1 cellular context compared by ENCODE assay signal in the genomic region with DNA sequence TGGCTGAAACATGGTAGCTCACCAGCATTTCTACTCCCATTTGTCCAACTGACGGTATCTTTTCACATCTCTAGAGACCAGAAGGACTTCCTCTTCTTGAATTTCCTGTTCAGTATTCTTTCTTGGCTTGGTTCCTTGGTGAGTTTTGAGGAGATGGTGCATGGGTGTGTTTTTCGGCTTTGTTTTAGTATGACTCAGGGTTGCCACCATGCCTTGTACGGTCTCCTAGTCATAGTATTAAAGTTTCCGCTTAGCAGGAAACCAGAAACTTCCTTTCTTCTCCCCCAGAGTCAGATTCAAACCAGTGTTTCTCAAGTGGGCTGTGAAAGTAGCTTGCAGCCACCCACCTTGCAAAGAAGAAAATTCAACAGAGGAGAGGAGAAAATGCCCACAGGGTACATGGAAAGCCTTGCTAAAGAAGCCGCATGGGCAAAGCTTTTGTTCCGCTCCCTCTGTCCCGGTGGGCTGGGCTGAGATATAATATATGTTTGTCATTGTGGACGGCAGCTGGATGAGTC.
TF ChIP-seq lines count a peak whose summit lies in the region.

No MANE protein-coding gene starts in this region.

TF ChIP-seq in IMR-90, 13 proteins besides CTCF, POLR2A, EP300 and RAD21:
- TF ChIP-seq, protein P1, sequence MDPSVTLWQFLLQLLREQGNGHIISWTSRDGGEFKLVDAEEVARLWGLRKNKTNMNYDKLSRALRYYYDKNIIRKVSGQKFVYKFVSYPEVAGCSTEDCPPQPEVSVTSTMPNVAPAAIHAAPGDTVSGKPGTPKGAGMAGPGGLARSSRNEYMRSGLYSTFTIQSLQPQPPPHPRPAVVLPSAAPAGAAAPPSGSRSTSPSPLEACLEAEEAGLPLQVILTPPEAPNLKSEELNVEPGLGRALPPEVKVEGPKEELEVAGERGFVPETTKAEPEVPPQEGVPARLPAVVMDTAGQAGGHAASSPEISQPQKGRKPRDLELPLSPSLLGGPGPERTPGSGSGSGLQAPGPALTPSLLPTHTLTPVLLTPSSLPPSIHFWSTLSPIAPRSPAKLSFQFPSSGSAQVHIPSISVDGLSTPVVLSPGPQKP (IDR thresholded peaks at IDR 0.05; ENCODE audit: borderline replicate concordance, low read depth, low read length): no peak
- TF ChIP-seq FOS (IDR thresholded peaks at IDR 0.05; ENCODE audit: low read depth, low read length): 0 out of 2 replicates have a peak, but pooled peaks have one; percentile 31
